In the genomic region with DNA sequence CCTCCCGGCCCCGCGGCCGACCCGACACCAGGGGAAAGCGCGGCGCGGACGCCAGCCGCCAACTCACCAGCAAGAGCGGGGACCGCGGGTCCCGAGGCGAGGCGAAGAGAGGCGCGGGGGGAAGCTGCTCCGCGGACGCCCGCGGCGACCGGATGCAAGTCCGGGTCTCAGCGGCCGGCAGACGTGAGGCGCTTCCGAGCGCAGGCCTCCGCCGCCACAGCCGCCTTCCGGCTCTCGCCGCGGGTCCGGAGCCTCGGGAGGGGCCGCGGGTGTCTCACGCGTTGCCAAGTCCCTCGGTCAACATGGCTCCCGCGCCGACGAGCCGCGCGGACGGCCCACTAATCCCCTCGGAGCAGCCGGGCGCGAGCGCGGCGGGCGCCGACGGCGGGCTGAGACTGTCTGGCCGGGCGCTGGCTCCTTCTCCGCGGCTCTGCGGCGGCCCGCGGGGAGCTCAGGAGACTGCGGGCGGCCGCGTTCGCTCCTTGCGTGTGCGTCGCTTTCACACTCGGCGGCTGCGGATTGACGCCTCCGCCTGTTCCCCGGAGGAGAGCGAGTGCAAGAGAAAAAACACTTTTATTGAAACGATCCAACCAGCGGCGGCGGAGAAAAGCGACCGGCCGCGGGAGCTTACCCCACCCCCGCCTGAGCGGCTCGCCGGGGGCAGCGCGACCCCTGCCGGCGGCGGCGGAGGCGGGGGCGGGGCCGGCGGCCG, we compare ENCODE assay signal across 8 cellular contexts. TPM values are rescaled to one million over a fixed set of nuclear protein-coding genes. Genes with fewer than 3 reads are reported as not detected.
DNase-seq lines count a peak whose midpoint lies in the region; ATAC-seq and TF ChIP-seq lines count a peak whose summit lies in the region.

CDK17 (minus strand) TSS at position 521 of the 712 bp plus-strand sequence. CDS start 65,603 bp downstream, outside the sequence.

- peak; percentile 67 to 91 for DNase-seq in NCI-H526 (lab: John Stamatoyannopoulos, UW)
- peak; percentile 87 for DNase-seq in activated CD4-positive, alpha-beta T cell treated with anti-CD3 and anti-CD28 coated beads, Interleukin-2, amount 50 U/mL, for 1 hour
- peak; percentile 85 for DNase-seq in stimulated activated CD4-positive, alpha-beta T cell treated with anti-CD3 and anti-CD28 coated beads, Interleukin-4, amount 100 ng/mL, for 1 hour

- H3K9me3 ChIP-seq in BLaER1 treated with 17β-estradiol and CSF1 and Interleukin-3, amounts not matched to agents 10 nM and 100 nM (replicated peaks in 1 of 11) = no peaks in the 10 kb centered on the region
- H3K9me3 ChIP-seq in liver (ENCODE audit: control insufficient read depth in 4 of 4, low read length in 3 of 4) = no peaks in the 10 kb centered on the region

- ATAC-seq in GM19324 (IDR thresholded peaks at IDR 0.05; ENCODE audit: low FRiP score, unreplicated experiment) (peak; percentile 63), HG03469 (IDR thresholded peaks at IDR 0.05; ENCODE audit: unreplicated experiment) (peak; percentile 25)

- intact Hi-C loops in dendritic cell treated with granulocyte-macrophage colony-stimulating factor and Interleukin-4, amounts not matched to agents 40 ng/mL and 50 ng/mL, for 4 days (cut with micrococcal nuclease) = loop anchor here (5.0 to 10.0 kb wide), 6 partner anchors 48 to 363 kb away; partner anchors contain the start of genes CFAP54 and LTA4H

- H3K4me1 ChIP-seq in BLaER1 treated with 17β-estradiol and CSF1 and Interleukin-3, amounts not matched to agents 10 nM and 100 nM = peaks cover 14 to 44% (median 32%) of the 10 kb centered on the region in 10 experiments
- H3K4me1 ChIP-seq in liver (ENCODE audit: control insufficient read depth in 4 of 4, insufficient read depth in 4 of 4, low read length in 3 of 4) = peaks cover 3 to 42% (median 19%) of the 10 kb centered on the region in 4 donors

- WGBS in liver = under 1% methylated on average over 112 of the region's 112 CpGs

- peaks cover 0 to 5% (median 0%) of the 10 kb centered on the region in 11 experiments; a peak in 1 of 22 replicates for H3K36me3 ChIP-seq in BLaER1 treated with 17β-estradiol and CSF1 and Interleukin-3, amounts not matched to agents 10 nM and 100 nM
- H3K36me3 ChIP-seq in liver (ENCODE audit: control insufficient read depth in 4 of 4, insufficient read depth in 3 of 4, low read depth in 1 of 4, low read length in 3 of 4) = no peaks in the 10 kb centered on the region

- peak within 1 kb of the TSS; percentile 90 for H3K4me3 Mint-ChIP-seq in dendritic cell treated with granulocyte-macrophage colony-stimulating factor and Interleukin-4, amounts not matched to agents 40 ng/mL and 50 ng/mL, for 4 days

- no peaks in the 10 kb centered on the region for H3K27me3 ChIP-seq in BLaER1 treated with 17β-estradiol and CSF1 and Interleukin-3, amounts not matched to agents 10 nM and 100 nM
- no peaks in the 10 kb centered on the region for H3K27me3 ChIP-seq in liver (ENCODE audit: control insufficient read depth in 4 of 4, insufficient read depth in 4 of 4, low read length in 3 of 4)

- H3K27ac Mint-ChIP-seq in dendritic cell treated with granulocyte-macrophage colony-stimulating factor and Interleukin-4, amounts not matched to agents 40 ng/mL and 50 ng/mL, for 4 days = peak within 1 kb of the TSS; percentile 92

- H4K20me1 ChIP-seq in BLaER1 treated with 17β-estradiol and CSF1 and Interleukin-3, amounts not matched to agents 10 nM and 100 nM = peaks cover 37 to 44% (median 42%) of the 10 kb centered on the region in 11 experiments

- peaks cover 13% of the 10 kb centered on the region for H3K36me3 Mint-ChIP-seq in dendritic cell treated with granulocyte-macrophage colony-stimulating factor and Interleukin-4, amounts not matched to agents 40 ng/mL and 50 ng/mL, for 4 days (ENCODE audit: low read depth)

- peak within 1 kb of the TSS; percentile 84 to 97 (median 91) for H3K4me2 ChIP-seq in BLaER1 treated with 17β-estradiol and CSF1 and Interleukin-3, amounts not matched to agents 10 nM and 100 nM

- H3K4me3 ChIP-seq in BLaER1 treated with 17β-estradiol and CSF1 and Interleukin-3, amounts not matched to agents 10 nM and 100 nM = peak within 1 kb of the TSS; percentile 71 to 95 (median 89)
- H3K4me3 ChIP-seq in liver (ENCODE audit: low read depth in 1 of 3, low read length in 3 of 3) = peak within 1 kb of the TSS; percentile 88 to 100 (median 90)

- no peaks in the 10 kb centered on the region for H3K9me3 Mint-ChIP-seq in dendritic cell treated with granulocyte-macrophage colony-stimulating factor and Interleukin-4, amounts not matched to agents 40 ng/mL and 50 ng/mL, for 4 days

- H3K9ac ChIP-seq in BLaER1 treated with 17β-estradiol and CSF1 and Interleukin-3, amounts not matched to agents 10 nM and 100 nM = peak within 1 kb of the TSS; percentile 95 to 100 (median 99)
- H3K9ac ChIP-seq in liver (ENCODE audit: low read depth in 1 of 2, low read length in 2 of 2) = peak within 1 kb of the TSS; percentile 93 to 97

- peak within 1 kb of the TSS; percentile 95 to 100 (median 99) for H3K27ac ChIP-seq in BLaER1 treated with 17β-estradiol and CSF1 and Interleukin-3, amounts not matched to agents 10 nM and 100 nM
- H3K27ac ChIP-seq in liver (ENCODE audit: low read depth in 1 of 2, low read length in 2 of 2) = peak within 1 kb of the TSS; percentile 99

- TF ChIP-seq RAD21 in liver (IDR thresholded peaks at IDR 0.05) = peak; percentile 34 to 49

- TF ChIP-seq CTCF in liver (IDR thresholded peaks at IDR 0.05; ENCODE audit: low read depth, low read length, missing input control) = peak; percentile 50

- no peaks in the 10 kb centered on the region for H3K27me3 Mint-ChIP-seq in dendritic cell treated with granulocyte-macrophage colony-stimulating factor and Interleukin-4, amounts not matched to agents 40 ng/mL and 50 ng/mL, for 4 days

- peaks cover 21% of the 10 kb centered on the region for H3K4me1 Mint-ChIP-seq in dendritic cell treated with granulocyte-macrophage colony-stimulating factor and Interleukin-4, amounts not matched to agents 40 ng/mL and 50 ng/mL, for 4 days (ENCODE audit: low read depth)

TF ChIP-seq in liver, 16 proteins besides CTCF, POLR2A, EP300 and RAD21:
- no peak for TF ChIP-seq NR2F2 (IDR thresholded peaks at IDR 0.05)
- TF ChIP-seq, protein P1, sequence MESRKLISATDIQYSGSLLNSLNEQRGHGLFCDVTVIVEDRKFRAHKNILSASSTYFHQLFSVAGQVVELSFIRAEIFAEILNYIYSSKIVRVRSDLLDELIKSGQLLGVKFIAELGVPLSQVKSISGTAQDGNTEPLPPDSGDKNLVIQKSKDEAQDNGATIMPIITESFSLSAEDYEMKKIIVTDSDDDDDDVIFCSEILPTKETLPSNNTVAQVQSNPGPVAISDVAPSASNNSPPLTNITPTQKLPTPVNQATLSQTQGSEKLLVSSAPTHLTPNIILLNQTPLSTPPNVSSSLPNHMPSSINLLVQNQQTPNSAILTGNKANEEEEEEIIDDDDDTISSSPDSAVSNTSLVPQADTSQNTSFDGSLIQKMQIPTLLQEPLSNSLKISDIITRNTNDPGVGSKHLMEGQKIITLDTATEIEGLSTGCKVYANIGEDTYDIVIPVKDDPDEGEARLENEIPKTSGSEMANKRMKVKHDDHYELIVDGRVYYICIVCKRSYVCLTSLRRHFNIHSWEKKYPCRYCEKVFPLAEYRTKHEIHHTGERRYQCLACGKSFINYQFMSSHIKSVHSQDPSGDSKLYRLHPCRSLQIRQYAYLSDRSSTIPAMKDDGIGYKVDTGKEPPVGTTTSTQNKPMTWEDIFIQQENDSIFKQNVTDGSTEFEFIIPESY (IDR thresholded peaks at IDR 0.05) = no peak
- no peak for TF ChIP-seq EGR1 (IDR thresholded peaks at IDR 0.05; ENCODE audit: low read depth in 2 of 2)
- peak; percentile 47 for TF ChIP-seq TAF1 (conservative IDR thresholded peaks at IDR 0.05)
- TF ChIP-seq ATF3 (IDR thresholded peaks at IDR 0.05) = no peak
- no peak for TF ChIP-seq MAX (IDR thresholded peaks at IDR 0.05)

RNA-seq across cellular contexts. Expression of gene CDK17, which starts in this region (rescaled TPM):
- 10 to 100 TPM; 24.7 to 25.2 TPM for total RNA-seq in liver
- polyA plus RNA-seq in liver = 1 to 10 TPM; 4.8 to 5.1 TPM

Comparison
In these comparisons a context has a peak if more than half of its experiments do, and no peak if none do; other contexts are left out.
1. Peak in every context shown above with its lines: DNase-seq, ATAC-seq, H3K4me3 ChIP-seq and H3K27ac ChIP-seq.